21 cellular contexts compared by ENCODE assay signal in genomic region chr12:3284411-3284810, GRCh38.
"Had no signal": no experiment of that assay in that cellular context is flagged by ENCODE, and none has a peak within 500 bp of the region (broad histone marks: within the 10 kb centered on the region; RNA-seq: fewer than 3 reads in every experiment).

No MANE protein-coding gene starts in this region.

- H3K4me2 ChIP-seq: smooth muscle cell had no signal

- H3K27me3 ChIP-seq: heart left ventricle, pancreas, testis, tibial nerve, upper lobe of right lung had no signal

- H3K4me3 ChIP-seq: coronary artery, heart left ventricle, pancreas, smooth muscle cell, testis, tibial nerve, upper lobe of right lung had no signal

- H3K4me1 Mint-ChIP-seq: stimulated activated effector memory CD8-positive, alpha-beta T cell treated with anti-CD3 and anti-CD28 coated beads, Interleukin-12 subunit alpha, Interleukin-12 subunit beta, amount 100 ng/mL, for 72 hours had no signal

- H3K4me3 Mint-ChIP-seq: stimulated activated effector memory CD8-positive, alpha-beta T cell treated with anti-CD3 and anti-CD28 coated beads, Interleukin-12 subunit alpha, Interleukin-12 subunit beta, amount 100 ng/mL, for 72 hours; stimulated activated naive CD8-positive, alpha-beta T cell treated with anti-CD3 and anti-CD28 coated beads, Interleukin-15, amount 100 ng/mL, for 72 hours had no signal

- H3K27ac ChIP-seq: coronary artery, heart left ventricle, pancreas, testis, tibial nerve, upper lobe of right lung had no signal

- H3K9me3 Mint-ChIP-seq: stimulated activated effector memory CD8-positive, alpha-beta T cell treated with anti-CD3 and anti-CD28 coated beads, Interleukin-12 subunit alpha, Interleukin-12 subunit beta, amount 100 ng/mL, for 72 hours; stimulated activated naive CD8-positive, alpha-beta T cell treated with anti-CD3 and anti-CD28 coated beads, Interleukin-15, amount 100 ng/mL, for 72 hours had no signal

- H3K9me3 ChIP-seq: heart left ventricle, pancreas, testis, tibial nerve, upper lobe of right lung had no signal

- H3K27me3 Mint-ChIP-seq: progenitor cell of endocrine pancreas; stimulated activated naive CD8-positive, alpha-beta T cell treated with anti-CD3 and anti-CD28 coated beads, Interleukin-15, amount 100 ng/mL, for 72 hours had no signal

- ATAC-seq: esophagus mucosa; heart left ventricle; left lobe of liver; naive thymus-derived CD4-positive, alpha-beta T cell; pancreas; right cardiac atrium; stimulated activated effector memory CD8-positive, alpha-beta T cell treated with anti-CD3 and anti-CD28 coated beads, Interleukin-12 subunit alpha, Interleukin-12 subunit beta, amount 100 ng/mL, for 72 hours; stimulated activated naive CD8-positive, alpha-beta T cell treated with anti-CD3 and anti-CD28 coated beads, Interleukin-15, amount 100 ng/mL, for 72 hours; upper lobe of right lung had no signal

- H3K36me3 Mint-ChIP-seq: naive thymus-derived CD4-positive, alpha-beta T cell; stimulated activated effector memory CD8-positive, alpha-beta T cell treated with anti-CD3 and anti-CD28 coated beads, Interleukin-12 subunit alpha, Interleukin-12 subunit beta, amount 100 ng/mL, for 72 hours had no signal

- H3K27ac Mint-ChIP-seq: naive thymus-derived CD4-positive, alpha-beta T cell; progenitor cell of endocrine pancreas; stimulated activated effector memory CD8-positive, alpha-beta T cell treated with anti-CD3 and anti-CD28 coated beads, Interleukin-12 subunit alpha, Interleukin-12 subunit beta, amount 100 ng/mL, for 72 hours had no signal

- H3K4me1 ChIP-seq: pancreas, testis, tibial nerve, upper lobe of right lung had no signal

- DNase-seq: effector CD4-positive, alpha-beta T cell; heart left ventricle; hippocampal formation; kidney glomerular epithelial cell; mammary epithelial cell; naive thymus-derived CD4-positive, alpha-beta T cell; occipital lobe; pancreas; right cardiac atrium; stimulated activated CD4-positive, alpha-beta T cell treated with anti-CD3 and anti-CD28 coated beads, Interleukin-4, amount 100 ng/mL, for 1 hour; stimulated activated CD8-positive, alpha-beta memory T cell treated with anti-CD3 and anti-CD28 coated beads, Interleukin-4, amount 100 ng/mL, for 48 hours; stimulated activated naive CD8-positive, alpha-beta T cell treated with anti-CD3 and anti-CD28 coated beads, Interleukin-15, amount 100 ng/mL, for 72 hours; testis; upper lobe of right lung had no signal
